Comparison of ENCODE assay signal across 1 cellular context in genomic region chr2:162294949-162295348, GRCh38.
TF ChIP-seq lines count a peak whose summit lies in the region.

No MANE protein-coding gene starts in this region.

TF ChIP-seq in K562, 482 proteins besides CTCF, POLR2A, EP300 and RAD21:
- TF ChIP-seq VEZF1 (CRISPR knock-in tag; IDR thresholded peaks at IDR 0.05) = no peak
- no peak for TF ChIP-seq SMARCE1 (IDR thresholded peaks at IDR 0.05)
- TF ChIP-seq CEBPG (CRISPR knock-in tag; IDR thresholded peaks at IDR 0.05) = no peak
- TF ChIP-seq CEBPG (tag; conservative IDR thresholded peaks at IDR 0.05 in 1 of 2, IDR thresholded peaks at IDR 0.05 in 1 of 2) = peak in 1 of 2 experiments; percentile 24; a peak in 1 of 4 replicates
- no peak for TF ChIP-seq BRF2 (IDR thresholded peaks at IDR 0.05; ENCODE audit: borderline replicate concordance, insufficient read depth, insufficient read length)
- no peak for TF ChIP-seq XRCC4 (IDR thresholded peaks at IDR 0.05; ENCODE audit: extremely low read depth, insufficient read depth, insufficient read length)
- TF ChIP-seq SMAD1 (IDR thresholded peaks at IDR 0.05; ENCODE audit: low read depth, low read length, partially characterized antibody) = no peak
- no peak for TF ChIP-seq CHD2 (IDR thresholded peaks at IDR 0.05; ENCODE audit: low read depth, low read length)
- no peak for TF ChIP-seq DEAF1 (CRISPR knock-in tag; IDR thresholded peaks at IDR 0.05)
- TF ChIP-seq ZNF507 (tag; conservative IDR thresholded peaks at IDR 0.05) = 0 out of 2 replicates have a peak, but pooled peaks have one; percentile 11
- no peak for TF ChIP-seq HOXB6 (CRISPR knock-in tag; IDR thresholded peaks at IDR 0.05; ENCODE audit: borderline replicate concordance)
- TF ChIP-seq, protein P1, sequence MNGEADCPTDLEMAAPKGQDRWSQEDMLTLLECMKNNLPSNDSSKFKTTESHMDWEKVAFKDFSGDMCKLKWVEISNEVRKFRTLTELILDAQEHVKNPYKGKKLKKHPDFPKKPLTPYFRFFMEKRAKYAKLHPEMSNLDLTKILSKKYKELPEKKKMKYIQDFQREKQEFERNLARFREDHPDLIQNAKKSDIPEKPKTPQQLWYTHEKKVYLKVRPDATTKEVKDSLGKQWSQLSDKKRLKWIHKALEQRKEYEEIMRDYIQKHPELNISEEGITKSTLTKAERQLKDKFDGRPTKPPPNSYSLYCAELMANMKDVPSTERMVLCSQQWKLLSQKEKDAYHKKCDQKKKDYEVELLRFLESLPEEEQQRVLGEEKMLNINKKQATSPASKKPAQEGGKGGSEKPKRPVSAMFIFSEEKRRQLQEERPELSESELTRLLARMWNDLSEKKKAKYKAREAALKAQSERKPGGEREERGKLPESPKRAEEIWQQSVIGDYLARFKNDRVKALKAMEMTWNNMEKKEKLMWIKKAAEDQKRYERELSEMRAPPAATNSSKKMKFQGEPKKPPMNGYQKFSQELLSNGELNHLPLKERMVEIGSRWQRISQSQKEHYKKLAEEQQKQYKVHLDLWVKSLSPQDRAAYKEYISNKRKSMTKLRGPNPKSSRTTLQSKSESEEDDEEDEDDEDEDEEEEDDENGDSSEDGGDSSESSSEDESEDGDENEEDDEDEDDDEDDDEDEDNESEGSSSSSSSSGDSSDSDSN (IDR thresholded peaks at IDR 0.05; ENCODE audit: borderline replicate concordance in 1 of 2, low read depth in 2 of 2, low read length in 2 of 2) = no peak
TF ChIP-seq in K562: peak in this region for 2.
